In genomic region chr10:98097611-98098010, GRCh38 we compare ENCODE assay signal across 24 cellular contexts. TPM values are rescaled to one million over a fixed set of nuclear protein-coding genes. Genes with fewer than 3 reads are reported as not detected.
DNase-seq lines count a peak whose midpoint lies in the region; ATAC-seq and TF ChIP-seq lines count a peak whose summit lies in the region.
"Had no signal": no experiment of that assay in that cellular context is flagged by ENCODE, and none has a peak within 500 bp of the region (broad histone marks: within the 10 kb centered on the region; RNA-seq: fewer than 3 reads in every experiment).

No MANE protein-coding gene starts in this region.

- H2AFZ ChIP-seq in trophoblast cell (ENCODE audit: insufficient read depth, low read length, poor library complexity) (no peak overlapping the region), smooth muscle cell (ENCODE audit: low read depth) (no peak overlapping the region)

- no peak overlapping the region for H2AK5ac ChIP-seq in trophoblast cell (ENCODE audit: low read length)

- H3K4me2 ChIP-seq in trophoblast cell (ENCODE audit: low read length) (no peak overlapping the region), smooth muscle cell (no peak overlapping the region)

- H3K4me3 ChIP-seq in trophoblast cell (ENCODE audit: low read depth, low read length) = no peak overlapping the region
- H3K4me3 ChIP-seq in smooth muscle cell = no peak overlapping the region
- H3K4me3 ChIP-seq: heart right ventricle, right atrium auricular region, tibial nerve had no signal

- H3K23ac ChIP-seq in trophoblast cell (ENCODE audit: low read length) = no peak overlapping the region

- H3K14ac ChIP-seq in trophoblast cell (ENCODE audit: low read length) = no peak overlapping the region

- no CpG with 5 or more reads among the region's 6 CpGs for whole genome bisulfite sequencing in trophoblast cell (ENCODE audit: extremely low coverage, insufficient coverage, insufficient read length)
- WGBS in smooth muscle cell (ENCODE audit: low lambda C conversion rate) = 58% methylated on average over 6 of the region's 6 CpGs

- no peaks in the 10 kb centered on the region for H3K27me3 ChIP-seq in trophoblast cell (ENCODE audit: insufficient read depth, low read length)
- H3K27me3 ChIP-seq in smooth muscle cell (ENCODE audit: low read depth) = peaks cover 8% of the 10 kb centered on the region
- H3K27me3 ChIP-seq: right atrium auricular region had no signal

- H3K9ac ChIP-seq in trophoblast cell (ENCODE audit: low read length) (no peak overlapping the region), smooth muscle cell (ENCODE audit: low read depth) (no peak overlapping the region)

- H2BK120ac ChIP-seq in trophoblast cell (ENCODE audit: insufficient read depth, low read length, poor library complexity) = no peak overlapping the region

- H2BK12ac ChIP-seq in trophoblast cell (ENCODE audit: low read length) = no peak overlapping the region

- H3K4me1 ChIP-seq in trophoblast cell (ENCODE audit: control insufficient read depth in 1 of 2, insufficient read depth in 2 of 2, low read length in 2 of 2) = no peaks in the 10 kb centered on the region
- H3K4me1 ChIP-seq in smooth muscle cell (ENCODE audit: low read depth) = no peaks in the 10 kb centered on the region
- H3K4me1 ChIP-seq: heart right ventricle, right atrium auricular region, tibial nerve had no signal

- intact Hi-C loops in Right ventricle myocardium inferior (cut with DNase I) = no loop called here

- ATAC-seq in Right ventricle myocardium inferior = no peak
- ATAC-seq: heart right ventricle; left lobe of liver; naive thymus-derived CD4-positive, alpha-beta T cell; T-cell had no signal

- no peaks in the 10 kb centered on the region for H4K20me1 ChIP-seq in smooth muscle cell (ENCODE audit: low read depth)

- H4K12ac ChIP-seq in trophoblast cell (ENCODE audit: low read depth, low read length) = no peak overlapping the region

- H3K36me3 ChIP-seq in trophoblast cell (ENCODE audit: control insufficient read depth in 1 of 2, insufficient read depth in 2 of 2, low read length in 2 of 2) (no peaks in the 10 kb centered on the region), smooth muscle cell (ENCODE audit: low read depth) (no peaks in the 10 kb centered on the region)
- H3K36me3 ChIP-seq: heart right ventricle, right atrium auricular region, tibial nerve had no signal

- H3K4ac ChIP-seq in trophoblast cell (ENCODE audit: low read depth, low read length) = no peak overlapping the region

- DNase-seq in DMS53 (lab: John Stamatoyannopoulos, UW) = peak; percentile 20
- no peak for DNase-seq in DMS53 treated with DMSO at 0.1 percent for 48 hours (lab: John Stamatoyannopoulos, UW; ENCODE audit: unreplicated experiment)
- peak; percentile 53 for DNase-seq in NCI-H1436 (lab: John Stamatoyannopoulos, UW)
- DNase-seq in NCI-H69 (lab: John Stamatoyannopoulos, UW) = peak; percentile 85
- peak; percentile 58 for DNase-seq in islet precursor cell
- DNase-seq in Right ventricle myocardium inferior (ENCODE audit: missing footprints) = no peak
- no peak for DNase-seq in trophoblast cell
- no peak for DNase-seq in smooth muscle cell (lab: John Stamatoyannopoulos, UW; ENCODE audit: unreplicated experiment)
- DNase-seq: activated naive CD4-positive, alpha-beta T cell treated with anti-CD3 and anti-CD28 coated beads, Interleukin-2, amount 50 U/mL, for 16 hours; activated T-cell treated with anti-CD3 and anti-CD28 coated beads, Interleukin-2, amount 50 U/mL, for 48 hours; aorta; CD4-positive, alpha-beta T cell; DMS 273 treated with DMSO at 0.1 percent for 48 hours; heart right ventricle; Karpas-422; naive thymus-derived CD4-positive, alpha-beta T cell; OCI-M1; stimulated activated CD4-positive, alpha-beta T cell treated with anti-CD3 and anti-CD28 coated beads, Interleukin-12 subunit alpha, Interleukin-12 subunit beta, amount 100 ng/mL, for 4 hours; stimulated activated CD4-positive, alpha-beta T cell treated with anti-CD3 and anti-CD28 coated beads, Interleukin-4, amount 100 ng/mL, for 4 hours; T-cell had no signal

- H4K8ac ChIP-seq in trophoblast cell (ENCODE audit: low read depth, low read length) = no peak overlapping the region

- H2BK5ac ChIP-seq in trophoblast cell (ENCODE audit: low read depth, low read length, poor library complexity) = no peak overlapping the region

- no peak overlapping the region for H3K18ac ChIP-seq in trophoblast cell (ENCODE audit: low read length)

- H3K79me1 ChIP-seq in trophoblast cell (ENCODE audit: low read length) = no peaks in the 10 kb centered on the region

- no peaks in the 10 kb centered on the region for H3F3A ChIP-seq in smooth muscle cell (ENCODE audit: low read depth)

- TF ChIP-seq CTCF in smooth muscle cell (IDR thresholded peaks at IDR 0.05; ENCODE audit: borderline replicate concordance, insufficient read depth, poor library complexity, severe bottlenecking) = no peak

- H4K91ac ChIP-seq in trophoblast cell (ENCODE audit: low read depth, low read length) = no peak overlapping the region

- no peaks in the 10 kb centered on the region for H3K9me3 ChIP-seq in trophoblast cell (ENCODE audit: insufficient read depth, low read depth, low read length)
- no peaks in the 10 kb centered on the region for H3K9me3 ChIP-seq in smooth muscle cell (replicated peaks; ENCODE audit: low read depth)
- H3K9me3 ChIP-seq: heart right ventricle, right atrium auricular region, tibial nerve had no signal

- H3K27ac ChIP-seq in trophoblast cell (ENCODE audit: low read depth, low read length) (no peak overlapping the region), smooth muscle cell (ENCODE audit: low read depth) (no peak overlapping the region)
- H3K27ac ChIP-seq: 22Rv1, heart right ventricle, right atrium auricular region, tibial nerve had no signal

- no peaks in the 10 kb centered on the region for H3K79me2 ChIP-seq in trophoblast cell (ENCODE audit: control insufficient read depth, insufficient read depth, low read length, poor library complexity)
- no peaks in the 10 kb centered on the region for H3K79me2 ChIP-seq in smooth muscle cell (ENCODE audit: low read depth)

RNA-seq across cellular contexts. Expression of gene R3HCC1L, which starts 36.8 kb away (rescaled TPM):
- 5.9 TPM for total RNA-seq in Right ventricle myocardium inferior
- polyA plus RNA-seq in trophoblast cell (2013) = 11.4 and 11.8 TPM in 2 replicates
- total RNA-seq in smooth muscle cell = 11.4 and 18.0 TPM in 2 replicates
- 12.2 and 18.1 TPM in 2 replicates for polyA plus RNA-seq in smooth muscle cell

Comparison
In these comparisons a context has a peak if more than half of its experiments do, and no peak if none do; other contexts are left out.
1. DNase-seq: peak in DMS53 (single experiment), NCI-H1436 (single experiment), NCI-H69 (single experiment) and islet precursor cell (single experiment); none in DMS53 treated with DMSO at 0.1 percent for 48 hours (single experiment), Right ventricle myocardium inferior (single experiment), trophoblast cell (0 of 2) and smooth muscle cell (single experiment).